Comparison of ENCODE assay signal across 8 cellular contexts in genomic region chr22:50582562-50583293, GRCh38. TPM values are rescaled to one million over a fixed set of nuclear protein-coding genes. Genes with fewer than 3 reads are reported as not detected.
DNase-seq lines count a peak whose midpoint lies in the region; ATAC-seq and TF ChIP-seq lines count a peak whose summit lies in the region.

Gene CHKB, minus strand, starts transcription at chr22:50582849. Its CDS starts 68 bp downstream, at chr22:50582781.

- peak; percentile 85 for ATAC-seq in GM21825 (IDR thresholded peaks at IDR 0.05; ENCODE audit: unreplicated experiment)

- H2AFZ ChIP-seq in Karpas-422 (ENCODE audit: low read length), result peak within 1 kb of the TSS; percentile 64; the same call in 1 of the 2 replicates

- TF ChIP-seq POLR2A in esophagus muscularis mucosa (IDR thresholded peaks at IDR 0.05; ENCODE audit: low read depth), result peak; percentile 89

- DNase-seq in DMS79 treated with DMSO at 0.1 percent for 48 hours (lab: John Stamatoyannopoulos, UW) (peak; percentile 88), Karpas-422 (peak; percentile 99), RKO (ENCODE audit: low spot score) (peak; percentile 97), activated T-helper 1 cell treated with Interleukin-2 at 50 U/mL for 16 hours (ENCODE audit: low read depth) (peak; percentile 97), esophagus muscularis mucosa (ENCODE audit: extremely low spot score) (peak; percentile 99)
- DNase-seq in stimulated activated CD8-positive, alpha-beta memory T cell treated with anti-CD3 and anti-CD28 coated beads, Interleukin-7, amount 100 ng/mL, for 4 hours (ENCODE audit: low read depth in 2 of 2), result peak; percentile 95 to 98

- H3K9me3 ChIP-seq in Karpas-422 (ENCODE audit: low read length) (no peaks in the 10 kb centered on the region), esophagus muscularis mucosa (no peaks in the 10 kb centered on the region), muscle layer of duodenum (ENCODE audit: control insufficient read depth in 1 of 2, low read length in 2 of 2) (no peaks in the 10 kb centered on the region)

- intact Hi-C loops in esophagus muscularis mucosa (cut with DNase I), result loop anchor here (5.0 kb wide), 2 partner anchors 40 to 55 kb away; partner anchors contain the start of gene SCO2

- peaks cover 18% of the 10 kb centered on the region for H3K4me1 ChIP-seq in Karpas-422 (ENCODE audit: low read length)
- H3K4me1 ChIP-seq in esophagus muscularis mucosa, result peaks cover 36 to 52% (median 39%) of the 10 kb centered on the region in 4 donors
- H3K4me1 ChIP-seq in muscle layer of duodenum (ENCODE audit: control insufficient read depth in 1 of 2, insufficient read depth in 2 of 2, low read length in 2 of 2), result peaks cover 10 to 23% of the 10 kb centered on the region in 2 donors

- peak within 1 kb of the TSS; percentile 87 for H3K9ac ChIP-seq in Karpas-422 (ENCODE audit: low read length)

- TF ChIP-seq EP300 in esophagus muscularis mucosa (IDR thresholded peaks at IDR 0.05), result no peak

- H3K4me2 ChIP-seq in Karpas-422 (ENCODE audit: low read depth, low read length, poor library complexity, severe bottlenecking), result peak within 1 kb of the TSS; percentile 95

- WGBS in esophagus muscularis mucosa, result 0% methylated on average over 14 of the region's 90 CpGs

- H4K20me1 ChIP-seq in Karpas-422 (ENCODE audit: insufficient read depth, low read depth, low read length), result no peaks in the 10 kb centered on the region

- H3K27me3 ChIP-seq in Karpas-422 (ENCODE audit: low read length) (no peaks in the 10 kb centered on the region), esophagus muscularis mucosa (peaks cover 0 to 5% (median 0%) of the 10 kb centered on the region in 4 donors), muscle layer of duodenum (ENCODE audit: low read depth, low read length) (no peaks in the 10 kb centered on the region)

- H3K79me2 ChIP-seq in Karpas-422 (ENCODE audit: low read length), result peaks cover 32% of the 10 kb centered on the region

- no peaks in the 10 kb centered on the region for H3K9me2 ChIP-seq in Karpas-422 (replicated peaks; ENCODE audit: insufficient read depth, low read length)

- TF ChIP-seq CTCF in esophagus muscularis mucosa (IDR thresholded peaks at IDR 0.05), result peak in 1 of 3 experiments; percentile 33

- H3K27ac ChIP-seq in Karpas-422 (ENCODE audit: low read length) (peak within 1 kb of the TSS; percentile 79), esophagus muscularis mucosa (replicated peaks in 1 of 4) (peak within 1 kb of the TSS; percentile 93 to 99 (median 97)), muscle layer of duodenum (ENCODE audit: low read length) (peak within 1 kb of the TSS; percentile 84)

- H3K36me3 ChIP-seq in Karpas-422 (ENCODE audit: insufficient read depth, low read length) (peaks cover 10% of the 10 kb centered on the region; the same call in 1 of the 2 replicates), esophagus muscularis mucosa (peaks cover 0 to 23% (median 17%) of the 10 kb centered on the region in 4 donors), muscle layer of duodenum (ENCODE audit: control insufficient read depth in 1 of 2, insufficient read depth in 2 of 2, low read length in 2 of 2) (peaks cover 3 to 5% of the 10 kb centered on the region in 2 donors)

- H3K4me3 ChIP-seq in Karpas-422 (ENCODE audit: low read length), result peak within 1 kb of the TSS; percentile 99
- peak within 1 kb of the TSS; percentile 69 to 91 (median 82) for H3K4me3 ChIP-seq in esophagus muscularis mucosa
- H3K4me3 ChIP-seq in muscle layer of duodenum (ENCODE audit: low read depth in 1 of 2, low read length in 2 of 2), result peak within 1 kb of the TSS; percentile 74 to 83

RNA-seq across cellular contexts. Expression of gene CHKB, which starts in this region (rescaled TPM):
- total RNA-seq in Karpas-422 (2014; rRNA removed; shearing (Covaris generic); ENCODE audit: low replicate concordance), result 52.8 and 77.8 TPM in 2 replicates
- total RNA-seq in esophagus muscularis mucosa, result 10 to 100 TPM; 20.7 to 43.5 (median 33.0) TPM

Comparison
In these comparisons a context has a peak if more than half of its experiments do, and no peak if none do; other contexts are left out.
1. Peak in every context shown above with its lines: DNase-seq, ATAC-seq, H3K4me3 ChIP-seq and H3K27ac ChIP-seq.